Comparison of ENCODE assay signal across 10 cellular contexts in the genomic region with DNA sequence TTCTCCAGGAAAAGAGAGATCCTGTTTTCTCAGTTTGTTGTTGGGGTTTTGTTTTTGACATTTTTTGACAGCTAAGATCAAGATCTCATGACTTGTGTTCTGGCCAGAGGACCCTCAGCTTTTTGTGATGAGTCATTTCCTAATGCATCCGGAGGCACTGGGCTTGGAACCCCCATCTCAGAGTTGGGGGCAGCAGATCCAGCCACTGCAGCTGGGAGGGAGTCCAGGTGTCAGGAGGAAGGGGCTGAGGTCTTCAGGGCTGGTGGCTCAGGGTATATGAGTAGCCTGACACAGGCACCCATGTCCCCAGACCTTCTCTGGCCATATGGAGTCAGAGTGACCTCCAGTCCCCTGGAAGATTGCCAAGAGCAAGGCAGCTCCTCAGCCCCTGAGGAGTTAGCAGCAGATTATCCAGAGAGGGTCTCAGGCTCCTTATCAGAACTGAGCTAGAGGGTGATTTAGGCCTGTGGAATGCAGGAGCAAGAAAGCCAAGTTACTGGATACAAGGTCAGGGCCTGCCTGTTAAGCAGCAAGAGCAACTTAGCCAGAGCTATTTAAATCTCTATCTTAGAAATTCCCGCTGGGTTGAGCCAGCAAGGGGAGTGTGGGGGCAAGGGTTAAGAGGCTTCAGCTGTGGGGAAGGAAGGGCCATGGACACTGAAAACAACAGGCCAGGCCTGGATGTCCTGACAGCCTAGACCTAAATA.
DNase-seq lines count a peak whose midpoint lies in the region; ATAC-seq, FAIRE-seq and TF ChIP-seq lines count a peak whose summit lies in the region.
"Had no signal": no experiment of that assay in that cellular context is flagged by ENCODE, and none has a peak within 500 bp of the region (broad histone marks: within the 10 kb centered on the region; RNA-seq: fewer than 3 reads in every experiment).

No MANE protein-coding gene starts in this region.

- ATAC-seq in HG03342 (IDR thresholded peaks at IDR 0.05; ENCODE audit: unreplicated experiment) (no peak), GM19452 (IDR thresholded peaks at IDR 0.05; ENCODE audit: unreplicated experiment) (no peak)

- peaks cover 1% of the 10 kb centered on the region for H3K79me1 ChIP-seq in mesendoderm (ENCODE audit: low read length)

- no peaks in the 10 kb centered on the region for H3K36me3 ChIP-seq in endothelial cell of umbilical vein (ENCODE audit: control insufficient read depth in 2 of 2, extremely low read depth in 1 of 2, insufficient read depth in 2 of 2, low read length in 2 of 2)
- H3K36me3 ChIP-seq in mesendoderm (ENCODE audit: control insufficient read depth, insufficient read depth, low read length), result no peaks in the 10 kb centered on the region

- H3K79me2 ChIP-seq in endothelial cell of umbilical vein (ENCODE audit: control insufficient read depth, insufficient read depth, low read length), result peaks cover 83% of the 10 kb centered on the region
- no peaks in the 10 kb centered on the region for H3K79me2 ChIP-seq in mesendoderm (ENCODE audit: control insufficient read depth, insufficient read depth, low read length)

- no peak overlapping the region for H3K23ac ChIP-seq in mesendoderm (ENCODE audit: low read length)

- H3K18ac ChIP-seq in mesendoderm (ENCODE audit: low read length), result peak overlapping the region; percentile 77

- DNase-seq in DMS 273 (lab: John Stamatoyannopoulos, UW; ENCODE audit: unreplicated experiment) (peak; percentile 35), DMS 273 treated with DMSO at 0.1 percent for 48 hours (lab: John Stamatoyannopoulos, UW) (no peak), endothelial cell of umbilical vein (ENCODE audit: low read depth, low spot score) (peak; percentile 94), mesendoderm (peak; percentile 99), D721Med (ENCODE audit: insufficient read length, low spot score) (no peak)
- no peak for DNase-seq in stimulated activated naive CD4-positive, alpha-beta T cell (lab: John Stamatoyannopoulos, UW)

- no peak overlapping the region for H2BK15ac ChIP-seq in mesendoderm (replicated peaks; ENCODE audit: low read depth)

- no TSS peak for BruUV-seq in endothelial cell of umbilical vein (replicated peaks; lab: Mats Ljungman, UMichigan)

- H3K4me2 ChIP-seq in endothelial cell of umbilical vein (ENCODE audit: insufficient read depth, low read length) (peak overlapping the region; percentile 70), mesendoderm (ENCODE audit: low read length) (no peak overlapping the region)

- no peaks in the 10 kb centered on the region for H3K9me3 ChIP-seq in endothelial cell of umbilical vein (replicated peaks; ENCODE audit: control insufficient read depth, insufficient read depth, low read length)

- TF ChIP-seq CTCF in endothelial cell of umbilical vein (IDR thresholded peaks at IDR 0.05; ENCODE audit: extremely low read depth in 1 of 2, insufficient read depth in 1 of 2, low read depth in 1 of 2, low read length in 2 of 2) (no peak), D721Med (IDR thresholded peaks at IDR 0.05; ENCODE audit: insufficient read depth, missing control alignments) (no peak)

- peak overlapping the region; percentile 82 for H3K27ac ChIP-seq in endothelial cell of umbilical vein (ENCODE audit: insufficient read depth, low read depth, low read length)
- H3K27ac ChIP-seq in mesendoderm (ENCODE audit: low read depth, low read length), result peak overlapping the region; percentile 93
- H3K27ac ChIP-seq: 22Rv1, HL-60 had no signal

- TF ChIP-seq POLR2A in endothelial cell of umbilical vein (IDR thresholded peaks at IDR 0.05; ENCODE audit: low read depth, low read length), result no peak

- H3K27me3 ChIP-seq in endothelial cell of umbilical vein (ENCODE audit: control insufficient read depth in 2 of 2, insufficient read depth in 2 of 2, low read length in 2 of 2) (no peaks in the 10 kb centered on the region), mesendoderm (ENCODE audit: insufficient read depth, low read length, poor library complexity) (no peaks in the 10 kb centered on the region)

- CTCF ChIA-PET in endothelial cell of umbilical vein (lab: Charles Lee), result interaction anchor here (0.6 to 5.1 kb wide), 25 partner anchors 10 to 386 kb away, joined by 3 to 34 read pairs (median 4); a partner anchor contains a TSS

- POLR2A ChIA-PET in endothelial cell of umbilical vein (lab: Charles Lee), result interaction anchor here (0.6 to 1.3 kb wide), 4 partner anchors 14 to 88 kb away, joined by 3 to 6 read pairs (median 4); a partner anchor contains a TSS

- H3K4me1 ChIP-seq in endothelial cell of umbilical vein (ENCODE audit: control insufficient read depth, extremely low read depth, insufficient read depth, low read length) (peaks cover 50% of the 10 kb centered on the region), mesendoderm (ENCODE audit: control insufficient read depth, low read depth, low read length) (peaks cover 11% of the 10 kb centered on the region)

- H2BK5ac ChIP-seq in mesendoderm (ENCODE audit: low read length), result peak overlapping the region; percentile 47

- no peak overlapping the region for H2AFZ ChIP-seq in endothelial cell of umbilical vein (ENCODE audit: low read depth, low read length)

- H3K9me1 ChIP-seq in endothelial cell of umbilical vein (replicated peaks; ENCODE audit: control insufficient read depth, extremely low read depth, insufficient read depth, low read length), result no peaks in the 10 kb centered on the region

- WGBS in mesendoderm (ENCODE audit: extremely low coverage, insufficient coverage, low lambda C conversion rate), result no CpG with 5 or more reads among the region's 2 CpGs

- H2AK5ac ChIP-seq in mesendoderm (ENCODE audit: low read length), result no peak overlapping the region

- H4K20me1 ChIP-seq in endothelial cell of umbilical vein (replicated peaks; ENCODE audit: control insufficient read depth, extremely low read depth, insufficient read depth, low read length), result no peaks in the 10 kb centered on the region

- H3K9ac ChIP-seq in endothelial cell of umbilical vein (replicated peaks; ENCODE audit: extremely low read depth, insufficient read depth, low read length) (peak overlapping the region; percentile 27), mesendoderm (ENCODE audit: low read length) (peak overlapping the region; percentile 10)

- peak overlapping the region; percentile 18 for H3K4ac ChIP-seq in mesendoderm (ENCODE audit: low read depth, low read length)

- peak; percentile 92 for FAIRE-seq in endothelial cell of umbilical vein (lab: Jason Lieb, UNC)
- FAIRE-seq in D721Med (lab: Jason Lieb, UNC), result no peak

- no peak overlapping the region for H4K5ac ChIP-seq in mesendoderm (ENCODE audit: low read length)

- dilution Hi-C loops in endothelial cell of umbilical vein (cut with MboI; ENCODE audit: extremely low pct_ligation_motif_present, low sequenced_read_pairs), result no loop called here

- H2BK120ac ChIP-seq in mesendoderm (ENCODE audit: low read depth, low read length), result no peak overlapping the region

- H3K4me3 ChIP-seq in endothelial cell of umbilical vein (replicated peaks in 1 of 3; ENCODE audit: insufficient read depth in 1 of 3, low read depth in 1 of 3, low read length in 3 of 3) (peak overlapping the region in 1 of 3 experiments; percentile 12), mesendoderm (ENCODE audit: low read length) (no peak overlapping the region)

- intact Hi-C loops in endothelial cell of umbilical vein (cut with micrococcal nuclease), result loop anchor here (1.0 to 5.0 kb wide), 8 partner anchors 22 to 130 kb away; a partner anchor contains a TSS

- H3K56ac ChIP-seq in mesendoderm (ENCODE audit: low read length), result peak overlapping the region; percentile 63

- no peak overlapping the region for H4K8ac ChIP-seq in mesendoderm (ENCODE audit: low read depth, low read length)

TF ChIP-seq in endothelial cell of umbilical vein, 7 proteins besides CTCF, POLR2A, EP300 and RAD21:
- TF ChIP-seq EZH2 (IDR thresholded peaks at IDR 0.05; ENCODE audit: borderline replicate concordance, low read depth, low read length, severe bottlenecking), result no peak
- peak; percentile 89 for TF ChIP-seq GATA2 (IDR thresholded peaks at IDR 0.05; ENCODE audit: insufficient read depth, insufficient read length, low read depth, low read length)
- TF ChIP-seq, protein P1, sequence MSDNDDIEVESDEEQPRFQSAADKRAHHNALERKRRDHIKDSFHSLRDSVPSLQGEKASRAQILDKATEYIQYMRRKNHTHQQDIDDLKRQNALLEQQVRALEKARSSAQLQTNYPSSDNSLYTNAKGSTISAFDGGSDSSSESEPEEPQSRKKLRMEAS (IDR thresholded peaks at IDR 0.05; ENCODE audit: insufficient read depth, insufficient read length), result no peak
- peak; percentile 68 for TF ChIP-seq FOS (IDR thresholded peaks at IDR 0.05; ENCODE audit: borderline replicate concordance, insufficient read depth, low read length)
- peak; percentile 24 for TF ChIP-seq POLR2AphosphoS5 (IDR thresholded peaks at IDR 0.05; ENCODE audit: insufficient read depth, low read depth, low read length)
- peak; percentile 69 for TF ChIP-seq JUN (IDR thresholded peaks at IDR 0.05; ENCODE audit: borderline replicate concordance, insufficient read depth, insufficient read length, low read depth)
- TF ChIP-seq MYC (IDR thresholded peaks at IDR 0.05; ENCODE audit: low read depth, low read length), result no peak

Comparison
In these comparisons a context has a peak if more than half of its experiments do, and no peak if none do; other contexts are left out.
1. DNase-seq: peak in DMS 273 (single experiment), endothelial cell of umbilical vein (single experiment) and mesendoderm (single experiment); none in DMS 273 treated with DMSO at 0.1 percent for 48 hours (single experiment), D721Med (single experiment) and stimulated activated naive CD4-positive, alpha-beta T cell (0 of 6).